In the genomic region with DNA sequence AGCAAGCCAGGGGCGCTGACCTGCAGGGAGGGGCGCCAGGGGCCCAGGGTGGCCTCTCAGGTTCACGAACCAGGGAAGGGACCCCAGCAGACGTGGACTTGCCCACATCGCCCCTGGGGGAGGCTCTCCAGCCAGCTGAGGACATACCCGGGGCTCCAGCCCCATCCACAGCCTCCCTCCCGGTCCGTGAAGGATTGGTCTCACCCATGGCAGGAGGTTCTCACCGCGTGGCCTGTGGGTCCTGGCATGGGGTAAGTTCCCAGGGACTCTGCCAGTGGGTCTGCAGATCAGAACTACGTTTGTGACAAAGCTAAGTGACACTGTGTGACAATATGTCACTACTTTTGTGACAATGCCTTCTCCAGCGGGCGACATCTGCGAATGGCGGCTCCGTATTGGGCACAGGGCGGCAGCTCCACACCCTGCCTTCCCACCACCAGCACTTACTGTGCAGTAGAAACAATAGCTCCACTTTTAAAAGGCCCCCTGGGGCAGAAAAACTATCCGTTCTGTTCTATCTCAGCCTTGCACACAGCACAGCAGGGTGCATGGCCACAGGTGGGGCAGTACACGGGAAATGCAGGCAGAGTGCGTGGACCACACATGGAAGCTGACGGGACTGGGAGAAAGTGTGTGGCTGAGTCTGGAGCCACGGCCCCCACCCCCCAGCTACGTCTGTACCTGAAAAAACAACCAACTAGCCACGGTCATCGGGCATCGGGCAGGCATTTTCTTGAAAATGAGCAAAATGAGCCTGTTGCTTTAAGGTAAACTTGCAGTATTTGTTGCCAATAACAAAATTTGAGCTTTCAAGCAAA, we compare ENCODE assay signal across 24 cellular contexts.
DNase-seq lines count a peak whose midpoint lies in the region; ATAC-seq and TF ChIP-seq lines count a peak whose summit lies in the region.
"Had no signal": no experiment of that assay in that cellular context is flagged by ENCODE, and none has a peak within 500 bp of the region (broad histone marks: within the 10 kb centered on the region; RNA-seq: fewer than 3 reads in every experiment).

No MANE protein-coding gene starts in this region.

- 0 out of 2 replicates have a peak, but pooled peaks cover 6% of the 10 kb centered on the region for H3K4me1 ChIP-seq in SJCRH30
- H3K4me1 ChIP-seq in left lung: no peaks in the 10 kb centered on the region
- peaks cover 0 to 8% (median 2%) of the 10 kb centered on the region in 4 donors for H3K4me1 ChIP-seq in tibial artery
- H3K4me1 ChIP-seq in gastroesophageal sphincter: peaks cover 0 to 7% (median 0%) of the 10 kb centered on the region in 3 donors
- H3K4me1 ChIP-seq: ascending aorta, testis had no signal

- H3K36me3 ChIP-seq in SJCRH30 (no peaks in the 10 kb centered on the region), left lung (no peaks in the 10 kb centered on the region), tibial artery (no peaks in the 10 kb centered on the region), gastroesophageal sphincter (no peaks in the 10 kb centered on the region)
- H3K36me3 ChIP-seq: ascending aorta had no signal

- peak; percentile 24 for DNase-seq in activated naive CD8-positive, alpha-beta T cell treated with anti-CD3 and anti-CD28 coated beads, Interleukin-2, amount 10 ng/mL, durations not matched to agents 7 days and 5 days
- DNase-seq in activated naive CD8-positive, alpha-beta T cell treated with anti-CD3 and anti-CD28 coated beads for 36 hours: no peak
- peak; percentile 27 to 52 for DNase-seq in SJCRH30
- peak; percentile 15 to 61 for DNase-seq in left lung
- DNase-seq in tibial artery: peak; percentile 4 to 59
- no peak for DNase-seq in stimulated activated CD4-positive, alpha-beta T cell treated with anti-CD3 and anti-CD28 coated beads, Interleukin-4, amount 100 ng/mL, for 4 hours
- no peak for DNase-seq in OCI-M1 (lab: John Stamatoyannopoulos, UW)
- DNase-seq: activated CD4-positive, alpha-beta T cell treated with anti-CD3 and anti-CD28 coated beads, Interleukin-2, amount 50 U/mL, for 1 hour; Calu3; caudate nucleus; NCI-H1048; NCI-H2081 treated with DMSO at 0.1 percent for 48 hours; NCI-H524 treated with DMSO at 0.1 percent for 48 hours; nucleus accumbens; stimulated activated CD4-positive, alpha-beta T cell treated with anti-CD3 and anti-CD28 coated beads, Interleukin-4, amount 100 ng/mL, for 1 hour; stimulated activated naive CD4-positive, alpha-beta T cell; T-helper 17 cell; testis had no signal

- H3K27me3 ChIP-seq in SJCRH30 (peaks cover 6% of the 10 kb centered on the region), left lung (peaks cover 0 to 55% of the 10 kb centered on the region in 2 donors), tibial artery (peaks cover 0 to 6% of the 10 kb centered on the region in 2 donors), gastroesophageal sphincter (peaks cover 51% of the 10 kb centered on the region)
- H3K27me3 ChIP-seq: ascending aorta, testis had no signal

- intact Hi-C loops in left lung (cut with DNase I) (no loop called here), tibial artery (cut with DNase I; ENCODE audit: low total_unique reads) (no loop called here)

- no peaks in the 10 kb centered on the region for H3K4me1 Mint-ChIP-seq in activated naive CD8-positive, alpha-beta T cell treated with anti-CD3 and anti-CD28 coated beads, Interleukin-2, amount 10 ng/mL, durations not matched to agents 7 days and 5 days
- no peaks in the 10 kb centered on the region for H3K4me1 Mint-ChIP-seq in activated naive CD8-positive, alpha-beta T cell treated with anti-CD3 and anti-CD28 coated beads for 36 hours
- H3K4me1 Mint-ChIP-seq: T-helper 17 cell had no signal

- 85 to 93% methylated on average over 5 to 8 of the region's 26 CpGs for WGBS in gastroesophageal sphincter (ENCODE audit: low coverage in 1 of 2), 2 donors

- POLR2A ChIA-PET in activated naive CD8-positive, alpha-beta T cell treated with anti-CD3 and anti-CD28 coated beads, Interleukin-2, amount 10 ng/mL, durations not matched to agents 7 days and 5 days (lab: Charles Lee): no interaction called here

- H3K9me3 Mint-ChIP-seq in activated naive CD8-positive, alpha-beta T cell treated with anti-CD3 and anti-CD28 coated beads, Interleukin-2, amount 10 ng/mL, durations not matched to agents 7 days and 5 days: no peaks in the 10 kb centered on the region
- H3K9me3 Mint-ChIP-seq in activated naive CD8-positive, alpha-beta T cell treated with anti-CD3 and anti-CD28 coated beads for 36 hours: no peaks in the 10 kb centered on the region
- H3K9me3 Mint-ChIP-seq: activated naive CD4-positive, alpha-beta T cell treated with anti-CD3 and anti-CD28 coated beads, Interleukin-2, amount 50 U/mL, for 72 hours; activated T-helper 1 cell treated with anti-CD3 and anti-CD28 coated beads, Interleukin-12 subunit alpha, Interleukin-12 subunit beta, Interleukin-2, Interleukin-4 antibody, amounts not matched to agents 30 ng/mL and 10 ng/mL and 1 ng/mL, durations not matched to agents 14 hours and 24 hours and 36 hours had no signal

- TF ChIP-seq POLR2A in gastroesophageal sphincter (IDR thresholded peaks at IDR 0.05): no peak

- no peak for TF ChIP-seq EP300 in gastroesophageal sphincter (IDR thresholded peaks at IDR 0.05)

- no peaks in the 10 kb centered on the region for H3K27me3 Mint-ChIP-seq in activated naive CD8-positive, alpha-beta T cell treated with anti-CD3 and anti-CD28 coated beads, Interleukin-2, amount 10 ng/mL, durations not matched to agents 7 days and 5 days
- no peaks in the 10 kb centered on the region for H3K27me3 Mint-ChIP-seq in activated naive CD8-positive, alpha-beta T cell treated with anti-CD3 and anti-CD28 coated beads for 36 hours
- H3K27me3 Mint-ChIP-seq: T-helper 17 cell had no signal

- no peak overlapping the region for H3K4me3 Mint-ChIP-seq in activated naive CD8-positive, alpha-beta T cell treated with anti-CD3 and anti-CD28 coated beads, Interleukin-2, amount 10 ng/mL, durations not matched to agents 7 days and 5 days
- H3K4me3 Mint-ChIP-seq in activated naive CD8-positive, alpha-beta T cell treated with anti-CD3 and anti-CD28 coated beads for 36 hours: no peak overlapping the region
- H3K4me3 Mint-ChIP-seq: activated T-helper 1 cell treated with anti-CD3 and anti-CD28 coated beads, Interleukin-12 subunit alpha, Interleukin-12 subunit beta, Interleukin-2, Interleukin-4 antibody, amounts not matched to agents 30 ng/mL and 10 ng/mL and 1 ng/mL, durations not matched to agents 14 hours and 24 hours and 36 hours; T-helper 17 cell had no signal

- H3K9me3 ChIP-seq in SJCRH30 (replicated peaks) (no peaks in the 10 kb centered on the region), left lung (no peaks in the 10 kb centered on the region), tibial artery (peaks cover 0 to 8% (median 0%) of the 10 kb centered on the region in 3 donors), gastroesophageal sphincter (no peaks in the 10 kb centered on the region)
- H3K9me3 ChIP-seq: ascending aorta, testis had no signal

- TF ChIP-seq CTCF in left lung (IDR thresholded peaks at IDR 0.05) (no peak), tibial artery (IDR thresholded peaks at IDR 0.05) (no peak), gastroesophageal sphincter (IDR thresholded peaks at IDR 0.05) (no peak)

- H3K4me3 ChIP-seq in SJCRH30: no peak overlapping the region
- no peak overlapping the region for H3K4me3 ChIP-seq in left lung
- H3K4me3 ChIP-seq in tibial artery: no peak overlapping the region
- H3K4me3 ChIP-seq in gastroesophageal sphincter: no peak overlapping the region
- H3K4me3 ChIP-seq: ascending aorta, dorsolateral prefrontal cortex, testis had no signal

- no peak overlapping the region for H3K27ac ChIP-seq in SJCRH30
- no peak overlapping the region for H3K27ac ChIP-seq in left lung
- no peak overlapping the region for H3K27ac ChIP-seq in tibial artery
- no peak overlapping the region for H3K27ac ChIP-seq in gastroesophageal sphincter
- H3K27ac ChIP-seq: ascending aorta, C4-2B, dorsolateral prefrontal cortex, testis had no signal

- H3K36me3 Mint-ChIP-seq in activated naive CD8-positive, alpha-beta T cell treated with anti-CD3 and anti-CD28 coated beads, Interleukin-2, amount 10 ng/mL, durations not matched to agents 7 days and 5 days: no peaks in the 10 kb centered on the region
- H3K36me3 Mint-ChIP-seq in activated naive CD8-positive, alpha-beta T cell treated with anti-CD3 and anti-CD28 coated beads for 36 hours: no peaks in the 10 kb centered on the region

- ATAC-seq in activated naive CD8-positive, alpha-beta T cell treated with anti-CD3 and anti-CD28 coated beads, Interleukin-2, amount 10 ng/mL, durations not matched to agents 7 days and 5 days (ENCODE audit: low read depth): no peak
- ATAC-seq in left lung: no peak
- no peak for ATAC-seq in gastroesophageal sphincter
- ATAC-seq: activated naive CD4-positive, alpha-beta T cell treated with anti-CD3 and anti-CD28 coated beads, Interleukin-2, amount 50 U/mL, for 72 hours; T-helper 17 cell had no signal

- H3K27ac Mint-ChIP-seq in activated naive CD8-positive, alpha-beta T cell treated with anti-CD3 and anti-CD28 coated beads, Interleukin-2, amount 10 ng/mL, durations not matched to agents 7 days and 5 days: no peak overlapping the region
- no peak overlapping the region for H3K27ac Mint-ChIP-seq in activated naive CD8-positive, alpha-beta T cell treated with anti-CD3 and anti-CD28 coated beads for 36 hours
- H3K27ac Mint-ChIP-seq: activated naive CD4-positive, alpha-beta T cell treated with anti-CD3 and anti-CD28 coated beads, Interleukin-2, amount 50 U/mL, for 72 hours; activated T-helper 1 cell treated with anti-CD3 and anti-CD28 coated beads, Interleukin-12 subunit alpha, Interleukin-12 subunit beta, Interleukin-2, Interleukin-4 antibody, amounts not matched to agents 30 ng/mL and 10 ng/mL and 1 ng/mL, durations not matched to agents 14 hours and 24 hours and 36 hours; T-helper 17 cell had no signal

Comparison
In these comparisons a context has a peak if more than half of its experiments do, and no peak if none do; other contexts are left out.
1. DNase-seq: peak in activated naive CD8-positive, alpha-beta T cell treated with anti-CD3 and anti-CD28 coated beads, Interleukin-2, amount 10 ng/mL, durations not matched to agents 7 days and 5 days (single experiment), SJCRH30 (2 of 2), left lung (2 of 2) and tibial artery (2 of 2); none in activated naive CD8-positive, alpha-beta T cell treated with anti-CD3 and anti-CD28 coated beads for 36 hours (single experiment), stimulated activated CD4-positive, alpha-beta T cell treated with anti-CD3 and anti-CD28 coated beads, Interleukin-4, amount 100 ng/mL, for 4 hours (0 of 2) and OCI-M1 (single experiment).